ENCODE assay signal across 30 cellular contexts in the genomic region with DNA sequence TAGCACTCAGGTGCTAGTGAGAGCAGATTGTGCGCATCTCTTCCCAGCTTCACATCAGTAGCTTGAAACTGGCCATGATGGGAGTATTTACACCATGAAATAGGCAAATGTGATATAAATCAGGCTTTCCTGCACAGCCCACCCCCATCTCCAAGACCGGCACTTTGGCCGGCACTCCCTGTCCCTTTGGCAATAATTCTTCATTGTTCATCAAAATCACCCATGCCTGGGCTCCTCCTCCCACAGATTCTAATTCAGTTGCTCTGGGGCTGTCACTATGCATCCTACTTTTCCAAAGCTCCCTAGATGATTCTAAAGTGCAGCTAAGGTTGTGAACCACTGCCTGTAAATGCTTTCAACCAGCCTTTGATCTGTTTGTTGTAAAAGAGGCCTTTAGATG.
"Had no signal": no experiment of that assay in that cellular context is flagged by ENCODE, and none has a peak within 500 bp of the region (broad histone marks: within the 10 kb centered on the region; RNA-seq: fewer than 3 reads in every experiment).

No MANE protein-coding gene starts in this region.

- H3K4me3 ChIP-seq: MG63, PC-9, SJCRH30, SK-N-MC had no signal

- H3K27ac ChIP-seq: KMS-11, PC-9, RWPE1, SJCRH30, SK-N-MC had no signal

- H3K9me3 ChIP-seq: MG63, SJCRH30 had no signal

- DNase-seq: Kasumi-1, KBM-7, MG63, NCI-H1048, NCI-H1105 treated with DMSO at 0.1 percent for 48 hours, NCI-H1436, NCI-H146, NCI-H1694, NCI-H187, NCI-H1930, NCI-H2029 treated with DMSO at 0.1 percent for 48 hours, NCI-H2081 treated with DMSO at 0.1 percent for 48 hours, NCI-H2107, NCI-H226, NCI-H446, NCI-H510A treated with DMSO at 0.1 percent for 48 hours, NCI-H524 treated with DMSO at 0.1 percent for 48 hours, NCI-H526 treated with DMSO at 0.1 percent for 48 hours, NCI-H774, PC-9, SHP77, SIG-M5, SW 1271 had no signal

- H2AFZ ChIP-seq: PC-9 had no signal

- H3K4me2 ChIP-seq: KMS-11, PC-9 had no signal

- H3K36me3 ChIP-seq: MG63, SJCRH30 had no signal

- H3K4me1 ChIP-seq: SJCRH30 had no signal

- ATAC-seq: Panc1, Right ventricle myocardium inferior, SK-N-SH treated with all-trans-retinoic acid at 6 μM for 48 hours had no signal

- H3K27me3 ChIP-seq: MG63, SJCRH30 had no signal
